8 cellular contexts compared by ENCODE assay signal in the genomic region with DNA sequence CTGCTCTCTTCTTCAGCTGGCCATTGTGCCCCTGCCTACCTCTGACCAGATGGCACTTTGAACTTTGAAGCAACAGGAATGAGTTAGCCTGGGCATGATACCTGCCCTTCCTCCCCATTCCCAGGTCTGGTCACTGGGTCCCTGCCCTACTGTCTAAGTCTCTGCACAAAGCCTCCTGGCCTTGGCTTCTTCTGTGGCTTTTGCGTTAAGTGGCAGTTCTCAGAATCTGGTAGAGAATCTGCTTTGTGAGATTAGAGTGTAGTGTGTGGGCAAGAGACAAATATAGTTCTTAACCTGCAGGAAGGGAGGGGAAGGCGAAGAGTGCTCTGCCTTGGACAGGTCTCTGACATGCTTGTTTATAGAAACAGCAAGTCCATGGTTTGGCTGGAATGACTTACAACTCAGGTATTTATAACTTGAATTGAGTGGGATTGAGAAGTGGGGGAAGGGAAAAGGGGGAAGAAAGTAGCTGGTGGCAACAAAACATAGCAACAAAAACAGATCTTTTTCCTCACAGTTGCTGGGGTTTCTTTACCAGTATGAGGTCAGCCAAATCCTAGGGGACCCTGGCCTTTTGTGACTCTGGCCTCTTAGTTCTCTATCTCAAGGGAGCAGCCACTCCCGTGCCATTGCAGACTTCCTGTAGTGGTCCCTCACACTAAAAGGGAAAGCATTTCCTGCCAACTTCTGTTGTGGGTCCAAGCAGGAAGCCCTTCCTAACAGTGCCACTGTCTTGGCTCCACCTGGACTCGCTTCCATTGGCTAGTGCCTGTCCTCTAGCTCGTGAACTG. TPM values are rescaled to one million over a fixed set of nuclear protein-coding genes. Genes with fewer than 3 reads are reported as not detected.
DNase-seq lines count a peak whose midpoint lies in the region; ATAC-seq, FAIRE-seq and TF ChIP-seq lines count a peak whose summit lies in the region.

No MANE protein-coding gene starts in this region.

- H3K79me2 ChIP-seq in PC-3 (ENCODE audit: low read length): peaks cover 75% of the 10 kb centered on the region
- H3K79me2 ChIP-seq in endothelial cell of umbilical vein (ENCODE audit: control insufficient read depth, insufficient read depth, low read length): peaks cover 67% of the 10 kb centered on the region
- H3K79me2 ChIP-seq in neural progenitor cell (ENCODE audit: low read depth): peaks cover 5% of the 10 kb centered on the region

- H3K9me3 ChIP-seq in PC-3 (ENCODE audit: low read length) (no peaks in the 10 kb centered on the region), endothelial cell of umbilical vein (replicated peaks; ENCODE audit: control insufficient read depth, insufficient read depth, low read length) (no peaks in the 10 kb centered on the region), neural progenitor cell (ENCODE audit: low read depth) (no peaks in the 10 kb centered on the region)

- H3K27me3 ChIP-seq in PC-3 (ENCODE audit: low read length) (no peaks in the 10 kb centered on the region), endothelial cell of umbilical vein (ENCODE audit: control insufficient read depth in 2 of 2, insufficient read depth in 2 of 2, low read length in 2 of 2) (no peaks in the 10 kb centered on the region), neural progenitor cell (no peaks in the 10 kb centered on the region)

- BruUV-seq in PC-3 (replicated peaks; lab: Mats Ljungman, UMichigan) (no TSS peak), endothelial cell of umbilical vein (replicated peaks; lab: Mats Ljungman, UMichigan) (TSS peak; percentile 93)

- H3K27ac Mint-ChIP-seq in neural progenitor cell: peak overlapping the region; percentile 4

- peak; percentile 60 for TF ChIP-seq POLR2A in endothelial cell of umbilical vein (IDR thresholded peaks at IDR 0.05; ENCODE audit: low read depth, low read length)

- H3F3A ChIP-seq in PC-3 (ENCODE audit: low read length, unreplicated experiment) (no peaks in the 10 kb centered on the region), neural progenitor cell (ENCODE audit: low read depth) (no peaks in the 10 kb centered on the region)

- H3K36me3 ChIP-seq in PC-3 (ENCODE audit: low read depth, low read length): no peaks in the 10 kb centered on the region
- no peaks in the 10 kb centered on the region for H3K36me3 ChIP-seq in endothelial cell of umbilical vein (ENCODE audit: control insufficient read depth in 2 of 2, extremely low read depth in 1 of 2, insufficient read depth in 2 of 2, low read length in 2 of 2)
- H3K36me3 ChIP-seq in neural progenitor cell: no peaks in the 10 kb centered on the region

- no peaks in the 10 kb centered on the region for H3K9me1 ChIP-seq in endothelial cell of umbilical vein (replicated peaks; ENCODE audit: control insufficient read depth, extremely low read depth, insufficient read depth, low read length)

- H4K20me1 ChIP-seq in PC-3 (ENCODE audit: low read length) (no peaks in the 10 kb centered on the region), endothelial cell of umbilical vein (replicated peaks; ENCODE audit: control insufficient read depth, extremely low read depth, insufficient read depth, low read length) (no peaks in the 10 kb centered on the region), neural progenitor cell (ENCODE audit: low read depth) (peaks cover 3% of the 10 kb centered on the region)

- peak overlapping the region; percentile 84 for H3K27ac ChIP-seq in PC-3 (ENCODE audit: low read length)
- H3K27ac ChIP-seq in endothelial cell of umbilical vein (ENCODE audit: insufficient read depth, low read depth, low read length): peak overlapping the region; percentile 93
- H3K27ac ChIP-seq in neural progenitor cell: no peak overlapping the region

- H3K4me3 ChIP-seq in PC-3 (ENCODE audit: low read length): peak overlapping the region; percentile 6; the same call in 1 of the 2 replicates
- peak overlapping the region in 1 of 3 experiments; percentile 1 for H3K4me3 ChIP-seq in endothelial cell of umbilical vein (replicated peaks in 1 of 3; ENCODE audit: insufficient read depth in 1 of 3, low read depth in 1 of 3, low read length in 3 of 3)
- no peak overlapping the region for H3K4me3 ChIP-seq in neural progenitor cell

- DNase-seq in EL: peak; percentile 77
- DNase-seq in PC-3: peak; percentile 90
- peak; percentile 85 for DNase-seq in endothelial cell of umbilical vein (ENCODE audit: low read depth, low spot score)
- no peak for DNase-seq in neural progenitor cell (ENCODE audit: low spot score)
- no peak for DNase-seq in NCI-H1048 (lab: John Stamatoyannopoulos, UW)
- DNase-seq in SIG-M5 treated with dmso at 0.1 percent for 504 hours (lab: John Stamatoyannopoulos, UW; ENCODE audit: unreplicated experiment): no peak

- H3K36me3 Mint-ChIP-seq in neural progenitor cell: no peaks in the 10 kb centered on the region

- H3K27me3 Mint-ChIP-seq in neural progenitor cell (ENCODE audit: insufficient read depth, low read depth): no peaks in the 10 kb centered on the region

- CTCF ChIA-PET in PC-3 (lab: Charles Lee) (interaction anchor here (0.7 to 1.0 kb wide), 2 partner anchors 18 to 36 kb away, joined by 3 to 6 read pairs; no protein-coding TSS in a partner anchor), endothelial cell of umbilical vein (lab: Charles Lee) (interaction anchor here (0.6 to 10.8 kb wide), 4 partner anchors 11 to 20 kb away, joined by 3 to 219 read pairs (median 4); a partner anchor contains a TSS)

- H3K9me2 ChIP-seq in PC-3 (replicated peaks; ENCODE audit: low read length): no peaks in the 10 kb centered on the region

- no peak for TF ChIP-seq CTCF in PC-3 (conservative IDR thresholded peaks at IDR 0.05; ENCODE audit: low read depth, low read length)
- no peak for TF ChIP-seq CTCF in endothelial cell of umbilical vein (IDR thresholded peaks at IDR 0.05; ENCODE audit: extremely low read depth in 1 of 2, insufficient read depth in 1 of 2, low read depth in 1 of 2, low read length in 2 of 2)
- no peak for TF ChIP-seq CTCF in neural progenitor cell (IDR thresholded peaks at IDR 0.05)

- H3K4me3 Mint-ChIP-seq in neural progenitor cell: no peak overlapping the region

- H3K4me1 Mint-ChIP-seq in neural progenitor cell: peaks cover 15% of the 10 kb centered on the region

- peak overlapping the region; percentile 26; the same call in 1 of the 2 replicates for H2AFZ ChIP-seq in PC-3 (ENCODE audit: low read length)
- H2AFZ ChIP-seq in endothelial cell of umbilical vein (ENCODE audit: low read depth, low read length): no peak overlapping the region
- no peak overlapping the region for H2AFZ ChIP-seq in neural progenitor cell (replicated peaks)

- H3K4me1 ChIP-seq in PC-3 (ENCODE audit: insufficient read depth, low read length) (peaks cover 38% of the 10 kb centered on the region), endothelial cell of umbilical vein (ENCODE audit: control insufficient read depth, extremely low read depth, insufficient read depth, low read length) (peaks cover 53% of the 10 kb centered on the region), neural progenitor cell (peaks cover 23% of the 10 kb centered on the region)

- peak; percentile 91 for FAIRE-seq in endothelial cell of umbilical vein (lab: Jason Lieb, UNC)

- intact Hi-C loops in PC-3 (cut with micrococcal nuclease): loop anchor here (2.0 kb wide), 1 partner anchor 16 kb away; a partner anchor contains a TSS
- intact Hi-C loops in endothelial cell of umbilical vein (cut with micrococcal nuclease): loop anchor here (1.0 kb wide), 2 partner anchors 17 to 20 kb away; a partner anchor contains a TSS

- POLR2A ChIA-PET in PC-3 (lab: Charles Lee; ENCODE audit: unreplicated experiment) (interaction anchor here (0.9 kb wide), 1 partner anchor 17 kb away, joined by 7 read pairs; no protein-coding TSS in a partner anchor), endothelial cell of umbilical vein (lab: Charles Lee) (interaction anchor here (1.1 to 1.4 kb wide), 2 partner anchors 14 to 18 kb away, joined by 3 to 9 read pairs; no protein-coding TSS in a partner anchor)

- peak; percentile 91 for ATAC-seq in PC-3
- ATAC-seq in HG03108 (IDR thresholded peaks at IDR 0.05; ENCODE audit: unreplicated experiment): no peak
- no peak for ATAC-seq in GM21737 (IDR thresholded peaks at IDR 0.05; ENCODE audit: unreplicated experiment)

- H3K9me3 Mint-ChIP-seq in neural progenitor cell: no peaks in the 10 kb centered on the region

- dilution Hi-C loops in endothelial cell of umbilical vein (cut with MboI; ENCODE audit: extremely low pct_ligation_motif_present, low sequenced_read_pairs): no loop called here

- H3K9ac ChIP-seq in PC-3 (ENCODE audit: low read length) (peak overlapping the region; percentile 18), endothelial cell of umbilical vein (replicated peaks; ENCODE audit: extremely low read depth, insufficient read depth, low read length) (peak overlapping the region; percentile 68), neural progenitor cell (no peak overlapping the region)

- H3K4me2 ChIP-seq in PC-3 (ENCODE audit: low read length) (peak overlapping the region; percentile 75), endothelial cell of umbilical vein (ENCODE audit: insufficient read depth, low read length) (peak overlapping the region; percentile 74), neural progenitor cell (no peak overlapping the region)

RNA-seq across cellular contexts. Expression of a gene that starts 16.7 kb away (rescaled TPM):
- total RNA-seq in PC-3 (2014; rRNA removed) (23.8 and 29.1 TPM in 2 replicates), endothelial cell of umbilical vein (49.1 and 55.8 TPM in 2 replicates), neural progenitor cell (ENCODE audit: low replicate concordance) (10.1 and 18.4 TPM in 2 replicates)
- polyA plus RNA-seq in endothelial cell of umbilical vein: 12.3 and 12.7 TPM in 2 replicates
- polyA plus RNA-seq in endothelial cell of umbilical vein (2011; cell fraction: cytosol; rRNA removed): 8.6 and 9.3 TPM in 2 replicates
- polyA plus RNA-seq in endothelial cell of umbilical vein (2011; cell fraction: nucleus; rRNA removed): 70.8 and 89.9 TPM in 2 replicates
- 15.7 and 23.1 TPM in 2 replicates for polyA plus RNA-seq in endothelial cell of umbilical vein (2012)
- polyA minus RNA-seq in endothelial cell of umbilical vein: 41.6 and 59.5 TPM in 2 replicates
- 3.5 TPM for polyA minus RNA-seq in endothelial cell of umbilical vein (2011; cell fraction: cytosol; rRNA and poly(A)+ RNA removed)
- 69.2 and 84.3 TPM in 2 replicates for polyA minus RNA-seq in endothelial cell of umbilical vein (2011; cell fraction: nucleus; rRNA and poly(A)+ RNA removed)

RNA-seq across cellular contexts. Expression of a gene that starts 36.9 kb away (rescaled TPM):
- total RNA-seq in PC-3 (2014; rRNA removed) (8.1 and 13.7 TPM in 2 replicates), endothelial cell of umbilical vein (11.4 and 15.0 TPM in 2 replicates), neural progenitor cell (ENCODE audit: low replicate concordance) (13.4 and 18.3 TPM in 2 replicates)
- polyA plus RNA-seq in endothelial cell of umbilical vein: 7.3 and 7.8 TPM in 2 replicates
- polyA plus RNA-seq in endothelial cell of umbilical vein (2011; cell fraction: cytosol; rRNA removed): 4.2 and 5.8 TPM in 2 replicates
- polyA plus RNA-seq in endothelial cell of umbilical vein (2011; cell fraction: nucleus; rRNA removed): 6.5 and 9.4 TPM in 2 replicates
- 2.4 and 3.3 TPM in 2 replicates for polyA plus RNA-seq in endothelial cell of umbilical vein (2012)
- 1.8 and 3.4 TPM in 2 replicates for polyA minus RNA-seq in endothelial cell of umbilical vein
- polyA minus RNA-seq in endothelial cell of umbilical vein (2011; cell fraction: cytosol; rRNA and poly(A)+ RNA removed): 2.8 TPM
- polyA minus RNA-seq in endothelial cell of umbilical vein (2011; cell fraction: nucleus; rRNA and poly(A)+ RNA removed): 1.5 TPM in 1 of 2 replicates, not detected in the other

RNA-seq across cellular contexts. Expression of a gene that starts 47.7 kb away (rescaled TPM):
- total RNA-seq in PC-3 (2014; rRNA removed): 7.0 and 12.2 TPM in 2 replicates
- 4.0 and 5.6 TPM in 2 replicates for total RNA-seq in endothelial cell of umbilical vein
- polyA plus RNA-seq in endothelial cell of umbilical vein: 3.7 and 7.9 TPM in 2 replicates
- polyA plus RNA-seq in endothelial cell of umbilical vein (2011; cell fraction: cytosol; rRNA removed): 1.7 and 2.5 TPM in 2 replicates
- 14.1 and 20.3 TPM in 2 replicates for polyA plus RNA-seq in endothelial cell of umbilical vein (2011; cell fraction: nucleus; rRNA removed)
- polyA plus RNA-seq in endothelial cell of umbilical vein (2012): 1.2 and 2.1 TPM in 2 replicates
- polyA minus RNA-seq in endothelial cell of umbilical vein: 1.4 and 2.0 TPM in 2 replicates
- not detected for polyA minus RNA-seq in endothelial cell of umbilical vein (2011; cell fraction: cytosol; rRNA and poly(A)+ RNA removed)
- polyA minus RNA-seq in endothelial cell of umbilical vein (2011; cell fraction: nucleus; rRNA and poly(A)+ RNA removed): 3.5 and 4.1 TPM in 2 replicates
- total RNA-seq in neural progenitor cell (ENCODE audit: low replicate concordance): 2.0 and 10.1 TPM in 2 replicates

Comparison
In these comparisons a context has a peak if more than half of its experiments do, and no peak if none do; other contexts are left out.
1. DNase-seq: peak in EL (single experiment), PC-3 (single experiment) and endothelial cell of umbilical vein (single experiment); none in neural progenitor cell (single experiment), NCI-H1048 (single experiment) and SIG-M5 treated with dmso at 0.1 percent for 504 hours (single experiment).